8 cellular contexts compared by ENCODE assay signal in genomic region chr20:34875657-34876160, GRCh38. TPM values are rescaled to one million over a fixed set of nuclear protein-coding genes. Genes with fewer than 3 reads are reported as not detected.
DNase-seq lines count a peak whose midpoint lies in the region; ATAC-seq, FAIRE-seq and TF ChIP-seq lines count a peak whose summit lies in the region.

No MANE protein-coding gene starts in this region.

- H3K4me3 ChIP-seq in OCI-LY3 (ENCODE audit: low read length) (peak overlapping the region; percentile 83), retinal pigment epithelial cell (ENCODE audit: low read length) (peak overlapping the region; percentile 81)

- FAIRE-seq in GM12892 (lab: Jason Lieb, UNC) = no peak

- DNase-seq in GM13977 (ENCODE audit: low spot score) = no peak
- DNase-seq in epithelial cell of prostate (ENCODE audit: low read depth, low spot score) = no peak
- no peak for DNase-seq in retinal pigment epithelial cell (ENCODE audit: low read depth)
- no peak for DNase-seq in GM12892 (ENCODE audit: insufficient read length)
- no peak for DNase-seq in NCI-H526 (lab: John Stamatoyannopoulos, UW)
- DNase-seq in DMS153 treated with DMSO at 0.1 percent for 48 hours (lab: John Stamatoyannopoulos, UW; ENCODE audit: unreplicated experiment) = no peak

- H4K20me1 ChIP-seq in OCI-LY3 (ENCODE audit: insufficient read depth, low read length) = no peaks in the 10 kb centered on the region

- H3K4me2 ChIP-seq in OCI-LY3 (ENCODE audit: low read length) = peak overlapping the region; percentile 81

- TF ChIP-seq POLR2A in GM12892 (IDR thresholded peaks at IDR 0.05; ENCODE audit: low read depth, low read length) = no peak

- H3K79me2 ChIP-seq in OCI-LY3 (ENCODE audit: low read length) = no peaks in the 10 kb centered on the region

- H3K36me3 ChIP-seq in OCI-LY3 (replicated peaks; ENCODE audit: low read depth, low read length) = no peaks in the 10 kb centered on the region

- H2AFZ ChIP-seq in OCI-LY3 (ENCODE audit: low read depth, low read length) = peak overlapping the region; percentile 43; the same call in 1 of the 2 replicates

- H3K4me1 ChIP-seq in OCI-LY3 (ENCODE audit: low read length) = peaks cover 23% of the 10 kb centered on the region

- H3K27ac ChIP-seq in OCI-LY3 (ENCODE audit: low read length) (no peak overlapping the region), epithelial cell of prostate (peak overlapping the region; percentile 66)

- H3K9me3 ChIP-seq in OCI-LY3 (ENCODE audit: insufficient read depth, low read length) = no peaks in the 10 kb centered on the region

- TF ChIP-seq CTCF in GM13977 (IDR thresholded peaks at IDR 0.05; ENCODE audit: extremely low read depth, insufficient read depth, missing control alignments) (peak; percentile 8), OCI-LY3 (IDR thresholded peaks at IDR 0.05; ENCODE audit: low read depth, low read length) (peak; percentile 23), retinal pigment epithelial cell (conservative IDR thresholded peaks at IDR 0.05; ENCODE audit: low read depth, low read length) (peak; percentile 31)

- H3K27me3 ChIP-seq in OCI-LY3 (ENCODE audit: low read depth, low read length) = 0 out of 2 replicates have a peak, but pooled peaks cover 3% of the 10 kb centered on the region

- ATAC-seq in HG03457 (IDR thresholded peaks at IDR 0.05; ENCODE audit: unreplicated experiment) = no peak

- in situ Hi-C loops in GM13977 (cut with MboI; ENCODE audit: low pct_unique_long_range_greater_than_20kb, low sequenced_read_pairs, unreplicated experiment) = no loop called here

- H3K9ac ChIP-seq in OCI-LY3 (ENCODE audit: low read length) = peak overlapping the region; percentile 8; the same call in 1 of the 2 replicates

RNA-seq across cellular contexts. Expression of gene ACSS2, which starts 0.7 kb away (rescaled TPM):
- polyA plus RNA-seq in GM12892 (2012; ENCODE audit: missing spikeins) = 18.6 TPM

RNA-seq across cellular contexts. Expression of gene GGT7, which starts 3.1 kb away (rescaled TPM):
- 3.8 TPM for polyA plus RNA-seq in GM12892 (2012; ENCODE audit: missing spikeins)

RNA-seq across cellular contexts. Expression of gene NCOA6, which starts 50.3 kb away (rescaled TPM):
- polyA plus RNA-seq in GM12892 (2012; ENCODE audit: missing spikeins) = 9.4 TPM
